Comparison of ENCODE assay signal across 1 cellular context in genomic region chr4:74190919-74191397, GRCh38.
TF ChIP-seq lines count a peak whose summit lies in the region.

No MANE protein-coding gene starts in this region.

TF ChIP-seq in HepG2, 621 proteins besides CTCF, POLR2A, EP300 and RAD21 (continued from another document and continues in another):
- TF ChIP-seq, protein P1, sequence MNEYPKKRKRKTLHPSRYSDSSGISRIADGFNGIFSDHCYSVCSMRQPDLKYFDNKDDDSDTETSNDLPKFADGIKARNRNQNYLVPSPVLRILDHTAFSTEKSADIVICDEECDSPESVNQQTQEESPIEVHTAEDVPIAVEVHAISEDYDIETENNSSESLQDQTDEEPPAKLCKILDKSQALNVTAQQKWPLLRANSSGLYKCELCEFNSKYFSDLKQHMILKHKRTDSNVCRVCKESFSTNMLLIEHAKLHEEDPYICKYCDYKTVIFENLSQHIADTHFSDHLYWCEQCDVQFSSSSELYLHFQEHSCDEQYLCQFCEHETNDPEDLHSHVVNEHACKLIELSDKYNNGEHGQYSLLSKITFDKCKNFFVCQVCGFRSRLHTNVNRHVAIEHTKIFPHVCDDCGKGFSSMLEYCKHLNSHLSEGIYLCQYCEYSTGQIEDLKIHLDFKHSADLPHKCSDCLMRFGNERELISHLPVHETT (CRISPR knock-in tag; conservative IDR thresholded peaks at IDR 0.05), result no peak
- TF ChIP-seq HOXA9 (CRISPR knock-in tag; IDR thresholded peaks at IDR 0.05; ENCODE audit: borderline replicate concordance) (no peak), BRD4 (CRISPR knock-in tag; IDR thresholded peaks at IDR 0.05) (no peak), NFKB2 (CRISPR knock-in tag; IDR thresholded peaks at IDR 0.05; ENCODE audit: borderline replicate concordance) (no peak), SRF (IDR thresholded peaks at IDR 0.05; ENCODE audit: low read depth, low read length) (no peak), ZNF101 (CRISPR knock-in tag; IDR thresholded peaks at IDR 0.05; ENCODE audit: borderline replicate concordance, low read depth) (no peak), ZNF142 (CRISPR knock-in tag; IDR thresholded peaks at IDR 0.05) (no peak), PLRG1 (conservative IDR thresholded peaks at IDR 0.05) (no peak), KLF15 (CRISPR knock-in tag; IDR thresholded peaks at IDR 0.05; ENCODE audit: borderline replicate concordance) (no peak), ZC3H4 (CRISPR knock-in tag; IDR thresholded peaks at IDR 0.05; ENCODE audit: borderline replicate concordance) (no peak), MTA1 (CRISPR knock-in tag; IDR thresholded peaks at IDR 0.05; ENCODE audit: borderline replicate concordance) (no peak), DNMT3B (CRISPR knock-in tag; conservative IDR thresholded peaks at IDR 0.05) (no peak), PHF20 (CRISPR knock-in tag; IDR thresholded peaks at IDR 0.05) (no peak), SAP130 (CRISPR knock-in tag; IDR thresholded peaks at IDR 0.05; ENCODE audit: low read depth) (peak; percentile 14; the same call in 1 of the 2 replicates), CEBPG (CRISPR knock-in tag; IDR thresholded peaks at IDR 0.05) (no peak), CENPT (CRISPR knock-in tag; IDR thresholded peaks at IDR 0.05; ENCODE audit: low read depth) (no peak), CBFB (CRISPR knock-in tag; IDR thresholded peaks at IDR 0.05) (no peak), ELF3 (CRISPR knock-in tag; IDR thresholded peaks at IDR 0.05) (peak; percentile 79), ZFP36 (IDR thresholded peaks at IDR 0.05; ENCODE audit: borderline replicate concordance, low read depth, low read length, partially characterized antibody) (peak; percentile 62), TRIM24 (CRISPR knock-in tag; IDR thresholded peaks at IDR 0.05) (no peak), PCBP2 (optimal IDR thresholded peaks at IDR 0.05; ENCODE audit: low read depth, low read length, poor library complexity, severe bottlenecking) (no peak), ZFP37 (CRISPR knock-in tag; IDR thresholded peaks at IDR 0.05; ENCODE audit: borderline replicate concordance) (no peak), NFIC (IDR thresholded peaks at IDR 0.05; ENCODE audit: low read length) (peak; percentile 85; the same call in 1 of the 2 replicates), ZNF331 (CRISPR knock-in tag; IDR thresholded peaks at IDR 0.05) (no peak), MIXL1 (CRISPR knock-in tag; IDR thresholded peaks at IDR 0.05) (peak; percentile 88), SETDB1 (CRISPR knock-in tag; IDR thresholded peaks at IDR 0.05; ENCODE audit: borderline replicate concordance) (no peak), SOX5 (CRISPR knock-in tag; IDR thresholded peaks at IDR 0.05; ENCODE audit: borderline replicate concordance) (peak; percentile 72; the same call in 1 of the 2 replicates), ZNF234 (CRISPR knock-in tag; conservative IDR thresholded peaks at IDR 0.05) (no peak), ZZZ3 (CRISPR knock-in tag; IDR thresholded peaks at IDR 0.05; ENCODE audit: borderline replicate concordance) (no peak), SMYD3 (CRISPR knock-in tag; IDR thresholded peaks at IDR 0.05) (no peak), BHLHE40 (IDR thresholded peaks at IDR 0.05; ENCODE audit: low read length) (no peak), ZNF224 (CRISPR knock-in tag; IDR thresholded peaks at IDR 0.05) (no peak), ZEB1 (IDR thresholded peaks at IDR 0.05; ENCODE audit: insufficient replicate concordance, low read depth) (peak; percentile 28), ZNF598 (CRISPR knock-in tag; IDR thresholded peaks at IDR 0.05; ENCODE audit: borderline replicate concordance) (no peak), MEIS2 (CRISPR knock-in tag; IDR thresholded peaks at IDR 0.05) (no peak), HES4 (CRISPR knock-in tag; IDR thresholded peaks at IDR 0.05; ENCODE audit: borderline replicate concordance) (no peak), HNRNPK (IDR thresholded peaks at IDR 0.05; ENCODE audit: low read depth, low read length, poor library complexity, severe bottlenecking) (no peak), ATAD3A (CRISPR knock-in tag; IDR thresholded peaks at IDR 0.05) (no peak), ZNF570 (CRISPR knock-in tag; IDR thresholded peaks at IDR 0.05; ENCODE audit: borderline replicate concordance) (no peak), ZFP36L1 (CRISPR knock-in tag; IDR thresholded peaks at IDR 0.05) (no peak), HNF4G (IDR thresholded peaks at IDR 0.05; ENCODE audit: borderline replicate concordance, low read depth, low read length) (0 out of 2 replicates have a peak, but pooled peaks have one; percentile 9), HNF4G (CRISPR knock-in tag; IDR thresholded peaks at IDR 0.05; ENCODE audit: borderline replicate concordance, low read depth) (no peak), HDAC1 (CRISPR knock-in tag; IDR thresholded peaks at IDR 0.05) (peak; percentile 61), ZBTB37 (CRISPR knock-in tag; IDR thresholded peaks at IDR 0.05) (no peak)
- TF ChIP-seq, protein P2, sequence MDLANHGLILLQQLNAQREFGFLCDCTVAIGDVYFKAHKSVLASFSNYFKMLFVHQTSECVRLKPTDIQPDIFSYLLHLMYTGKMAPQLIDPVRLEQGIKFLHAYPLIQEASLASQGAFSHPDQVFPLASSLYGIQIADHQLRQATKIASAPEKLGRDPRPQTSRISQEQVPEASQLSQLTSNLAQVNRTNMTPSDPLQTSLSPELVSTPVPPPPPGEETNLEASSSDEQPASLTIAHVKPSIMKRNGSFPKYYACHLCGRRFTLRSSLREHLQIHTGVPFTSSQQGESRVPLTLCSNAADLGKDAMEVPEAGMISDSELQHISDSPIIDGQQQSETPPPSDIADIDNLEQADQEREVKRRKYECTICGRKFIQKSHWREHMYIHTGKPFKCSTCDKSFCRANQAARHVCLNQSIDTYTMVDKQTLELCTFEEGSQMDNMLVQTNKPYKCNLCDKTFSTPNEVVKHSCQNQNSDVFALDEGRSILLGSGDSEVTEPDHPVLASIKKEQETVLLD (CRISPR knock-in tag; IDR thresholded peaks at IDR 0.05; ENCODE audit: low read depth), result no peak
- TF ChIP-seq, protein P3, sequence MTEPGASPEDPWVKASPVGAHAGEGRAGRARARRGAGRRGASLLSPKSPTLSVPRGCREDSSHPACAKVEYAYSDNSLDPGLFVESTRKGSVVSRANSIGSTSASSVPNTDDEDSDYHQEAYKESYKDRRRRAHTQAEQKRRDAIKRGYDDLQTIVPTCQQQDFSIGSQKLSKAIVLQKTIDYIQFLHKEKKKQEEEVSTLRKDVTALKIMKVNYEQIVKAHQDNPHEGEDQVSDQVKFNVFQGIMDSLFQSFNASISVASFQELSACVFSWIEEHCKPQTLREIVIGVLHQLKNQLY (CRISPR knock-in tag; IDR thresholded peaks at IDR 0.05), result peak; percentile 20; the same call in 1 of the 2 replicates
- TF ChIP-seq, protein P4, sequence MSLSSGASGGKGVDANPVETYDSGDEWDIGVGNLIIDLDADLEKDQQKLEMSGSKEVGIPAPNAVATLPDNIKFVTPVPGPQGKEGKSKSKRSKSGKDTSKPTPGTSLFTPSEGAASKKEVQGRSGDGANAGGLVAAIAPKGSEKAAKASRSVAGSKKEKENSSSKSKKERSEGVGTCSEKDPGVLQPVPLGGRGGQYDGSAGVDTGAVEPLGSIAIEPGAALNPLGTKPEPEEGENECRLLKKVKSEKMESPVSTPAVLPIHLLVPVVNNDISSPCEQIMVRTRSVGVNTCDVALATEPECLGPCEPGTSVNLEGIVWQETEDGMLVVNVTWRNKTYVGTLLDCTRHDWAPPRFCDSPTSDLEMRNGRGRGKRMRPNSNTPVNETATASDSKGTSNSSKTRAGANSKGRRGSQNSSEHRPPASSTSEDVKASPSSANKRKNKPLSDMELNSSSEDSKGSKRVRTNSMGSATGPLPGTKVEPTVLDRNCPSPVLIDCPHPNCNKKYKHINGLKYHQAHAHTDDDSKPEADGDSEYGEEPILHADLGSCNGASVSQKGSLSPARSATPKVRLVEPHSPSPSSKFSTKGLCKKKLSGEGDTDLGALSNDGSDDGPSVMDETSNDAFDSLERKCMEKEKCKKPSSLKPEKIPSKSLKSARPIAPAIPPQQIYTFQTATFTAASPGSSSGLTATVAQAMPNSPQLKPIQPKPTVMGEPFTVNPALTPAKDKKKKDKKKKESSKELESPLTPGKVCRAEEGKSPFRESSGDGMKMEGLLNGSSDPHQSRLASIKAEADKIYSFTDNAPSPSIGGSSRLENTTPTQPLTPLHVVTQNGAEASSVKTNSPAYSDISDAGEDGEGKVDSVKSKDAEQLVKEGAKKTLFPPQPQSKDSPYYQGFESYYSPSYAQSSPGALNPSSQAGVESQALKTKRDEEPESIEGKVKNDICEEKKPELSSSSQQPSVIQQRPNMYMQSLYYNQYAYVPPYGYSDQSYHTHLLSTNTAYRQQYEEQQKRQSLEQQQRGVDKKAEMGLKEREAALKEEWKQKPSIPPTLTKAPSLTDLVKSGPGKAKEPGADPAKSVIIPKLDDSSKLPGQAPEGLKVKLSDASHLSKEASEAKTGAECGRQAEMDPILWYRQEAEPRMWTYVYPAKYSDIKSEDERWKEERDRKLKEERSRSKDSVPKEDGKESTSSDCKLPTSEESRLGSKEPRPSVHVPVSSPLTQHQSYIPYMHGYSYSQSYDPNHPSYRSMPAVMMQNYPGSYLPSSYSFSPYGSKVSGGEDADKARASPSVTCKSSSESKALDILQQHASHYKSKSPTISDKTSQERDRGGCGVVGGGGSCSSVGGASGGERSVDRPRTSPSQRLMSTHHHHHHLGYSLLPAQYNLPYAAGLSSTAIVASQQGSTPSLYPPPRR (CRISPR knock-in tag; IDR thresholded peaks at IDR 0.05; ENCODE audit: borderline replicate concordance), result peak; percentile 93
- TF ChIP-seq, protein P5, sequence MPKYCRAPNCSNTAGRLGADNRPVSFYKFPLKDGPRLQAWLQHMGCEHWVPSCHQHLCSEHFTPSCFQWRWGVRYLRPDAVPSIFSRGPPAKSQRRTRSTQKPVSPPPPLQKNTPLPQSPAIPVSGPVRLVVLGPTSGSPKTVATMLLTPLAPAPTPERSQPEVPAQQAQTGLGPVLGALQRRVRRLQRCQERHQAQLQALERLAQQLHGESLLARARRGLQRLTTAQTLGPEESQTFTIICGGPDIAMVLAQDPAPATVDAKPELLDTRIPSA (CRISPR knock-in tag; IDR thresholded peaks at IDR 0.05; ENCODE audit: borderline replicate concordance), result no peak
- TF ChIP-seq, protein P6, sequence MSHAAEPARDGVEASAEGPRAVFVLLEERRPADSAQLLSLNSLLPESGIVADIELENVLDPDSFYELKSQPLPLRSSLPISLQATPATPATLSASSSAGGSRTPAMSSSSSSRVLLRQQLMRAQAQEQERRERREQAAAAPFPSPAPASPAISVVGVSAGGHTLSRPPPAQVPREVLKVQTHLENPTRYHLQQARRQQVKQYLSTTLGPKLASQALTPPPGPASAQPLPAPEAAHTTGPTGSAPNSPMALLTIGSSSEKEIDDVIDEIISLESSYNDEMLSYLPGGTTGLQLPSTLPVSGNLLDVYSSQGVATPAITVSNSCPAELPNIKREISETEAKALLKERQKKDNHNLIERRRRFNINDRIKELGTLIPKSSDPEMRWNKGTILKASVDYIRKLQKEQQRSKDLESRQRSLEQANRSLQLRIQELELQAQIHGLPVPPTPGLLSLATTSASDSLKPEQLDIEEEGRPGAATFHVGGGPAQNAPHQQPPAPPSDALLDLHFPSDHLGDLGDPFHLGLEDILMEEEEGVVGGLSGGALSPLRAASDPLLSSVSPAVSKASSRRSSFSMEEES (CRISPR knock-in tag; IDR thresholded peaks at IDR 0.05), result no peak; the same call in 1 of the 2 replicates
- TF ChIP-seq, protein P7, sequence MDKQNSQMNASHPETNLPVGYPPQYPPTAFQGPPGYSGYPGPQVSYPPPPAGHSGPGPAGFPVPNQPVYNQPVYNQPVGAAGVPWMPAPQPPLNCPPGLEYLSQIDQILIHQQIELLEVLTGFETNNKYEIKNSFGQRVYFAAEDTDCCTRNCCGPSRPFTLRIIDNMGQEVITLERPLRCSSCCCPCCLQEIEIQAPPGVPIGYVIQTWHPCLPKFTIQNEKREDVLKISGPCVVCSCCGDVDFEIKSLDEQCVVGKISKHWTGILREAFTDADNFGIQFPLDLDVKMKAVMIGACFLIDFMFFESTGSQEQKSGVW (CRISPR knock-in tag; IDR thresholded peaks at IDR 0.05; ENCODE audit: borderline replicate concordance), result no peak
